Comparison of ENCODE assay signal across 8 cellular contexts in the genomic region with DNA sequence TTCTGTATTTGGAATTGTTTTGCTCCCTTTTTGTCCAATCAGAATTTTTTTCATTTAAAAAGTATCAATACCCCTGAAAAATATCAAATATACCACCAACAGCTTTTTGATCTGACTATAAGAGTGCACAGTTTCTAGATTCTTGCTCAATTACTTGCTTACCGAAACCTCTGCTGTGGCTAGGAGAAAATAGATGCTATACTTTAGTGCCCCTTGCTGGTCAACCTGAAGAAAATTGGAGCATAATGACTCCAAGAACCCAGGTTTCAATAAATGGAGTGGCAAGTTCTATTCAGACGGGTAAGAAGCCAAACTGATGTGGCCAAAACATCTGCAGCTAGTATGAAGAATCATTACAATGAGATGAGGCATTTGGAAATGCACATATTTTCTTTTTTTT.
A peak's percentile ranks its signal among the peaks of the same experiment; 100 is the strongest.
DNase-seq lines count a peak whose midpoint lies in the region; ATAC-seq, FAIRE-seq and TF ChIP-seq lines count a peak whose summit lies in the region.

No MANE protein-coding gene starts in this region.

- H3K4me1 ChIP-seq in A673 (ENCODE audit: insufficient read depth, low read length, poor library complexity, severe bottlenecking) (peaks cover 11% of the 10 kb centered on the region), sigmoid colon (peaks cover 0 to 11% (median 4%) of the 10 kb centered on the region in 4 donors)

- no peaks in the 10 kb centered on the region for H3K9me3 ChIP-seq in A673 (ENCODE audit: low read depth, low read length, poor library complexity, severe bottlenecking)
- no peaks in the 10 kb centered on the region for H3K9me3 ChIP-seq in sigmoid colon

- FAIRE-seq in GM12891 (lab: Jason Lieb, UNC), result no peak

- TF ChIP-seq CTCF in A673 (conservative IDR thresholded peaks at IDR 0.05; ENCODE audit: low read depth, low read length) (peak; percentile 44), fibroblast of pulmonary artery (IDR thresholded peaks at IDR 0.05; ENCODE audit: low read length, missing control alignments) (peak; percentile 53), sigmoid colon (IDR thresholded peaks at IDR 0.05) (peak in 3 of 4 experiments; percentile 44 to 53 (median 49))

- H3K27me3 ChIP-seq in A673 (replicated peaks; ENCODE audit: insufficient read depth, low read depth, low read length, poor library complexity), result no peaks in the 10 kb centered on the region
- no peaks in the 10 kb centered on the region for H3K27me3 ChIP-seq in sigmoid colon

- H3K36me3 ChIP-seq in A673 (ENCODE audit: insufficient read depth, low read length, poor library complexity, severe bottlenecking) (no peaks in the 10 kb centered on the region), sigmoid colon (no peaks in the 10 kb centered on the region)

- no peak overlapping the region for H3K4me3 ChIP-seq in A673 (ENCODE audit: low read depth, low read length, poor library complexity, severe bottlenecking)
- H3K4me3 ChIP-seq in fibroblast of pulmonary artery (replicated peaks; ENCODE audit: low read depth, low read length), result no peak overlapping the region
- no peak overlapping the region for H3K4me3 ChIP-seq in sigmoid colon

- 60 to 65% methylated on average over 2 of the region's 2 CpGs for WGBS in sigmoid colon, 2 donors

- CTCF ChIA-PET in A673 (lab: Charles Lee), result no interaction called here

- DNase-seq in A673 (ENCODE audit: low spot score) (peak; percentile 37), NOMO-1 treated with dmso at 0.1 percent for 144 hours (lab: John Stamatoyannopoulos, UW; ENCODE audit: unreplicated experiment) (peak; percentile 47), fibroblast of pulmonary artery (ENCODE audit: low read depth) (peak; percentile 76), sigmoid colon (no peak), GM12891 (ENCODE audit: insufficient read length, low spot score) (no peak)
- DNase-seq in stimulated activated CD4-positive, alpha-beta T cell treated with anti-CD3 and anti-CD28 coated beads, Interleukin-1b, Interleukin-23, amount 100 ng/mL, for 48 hours, result no peak
- no peak for DNase-seq in stimulated activated naive CD4-positive, alpha-beta T cell treated with Interleukin-2 at 50 U/mL for 16 hours (lab: John Stamatoyannopoulos, UW)

- H3K27ac ChIP-seq in A673 (ENCODE audit: low read depth, low read length, poor library complexity, severe bottlenecking), result no peak overlapping the region
- no peak overlapping the region for H3K27ac ChIP-seq in sigmoid colon

- TF ChIP-seq EP300 in sigmoid colon (IDR thresholded peaks at IDR 0.05), result no peak

- peak; percentile 56 for ATAC-seq in GM21576 (IDR thresholded peaks at IDR 0.05; ENCODE audit: unreplicated experiment)

- POLR2A ChIA-PET in A673 (lab: Charles Lee; ENCODE audit: low non-redundant PET), result no interaction called here

- no TSS peak for BruUV-seq in A673 (replicated peaks; lab: Mats Ljungman, UMichigan)

- no peak for TF ChIP-seq POLR2A in sigmoid colon (IDR thresholded peaks at IDR 0.05)
- no peak for TF ChIP-seq POLR2A in GM12891 (IDR thresholded peaks at IDR 0.05; ENCODE audit: low read depth, low read length)

- intact Hi-C loops in A673 (cut with micrococcal nuclease; ENCODE audit: unreplicated experiment), result loop anchor here (5.0 kb wide), 1 partner anchor 69 kb away; no protein-coding TSS in a partner anchor
- intact Hi-C loops in sigmoid colon (cut with DNase I), result loop anchor here (1.0 to 5.0 kb wide), 3 partner anchors 74 to 744 kb away; a partner anchor contains a TSS

TF ChIP-seq in GM12891, 5 proteins besides CTCF, POLR2A, EP300 and RAD21:
- no peak for TF ChIP-seq PAX5 (IDR thresholded peaks at IDR 0.05; ENCODE audit: insufficient read depth, low read length, severe bottlenecking)

Comparison
In these comparisons a context has a peak if more than half of its experiments do, and no peak if none do; other contexts are left out.
1. DNase-seq: peak in A673 (single experiment), NOMO-1 treated with dmso at 0.1 percent for 144 hours (single experiment) and fibroblast of pulmonary artery (single experiment); none in sigmoid colon (single experiment), GM12891 (single experiment), stimulated activated CD4-positive, alpha-beta T cell treated with anti-CD3 and anti-CD28 coated beads, Interleukin-1b, Interleukin-23, amount 100 ng/mL, for 48 hours (single experiment) and stimulated activated naive CD4-positive, alpha-beta T cell treated with Interleukin-2 at 50 U/mL for 16 hours (single experiment).
2. Peak in every context shown above with its lines, with median percentiles within 50 percentile points of each other: CTCF ChIP-seq.